Comparison of ENCODE assay signal across 8 cellular contexts in genomic region chr10:110225756-110226554, GRCh38. TPM values are rescaled to one million over a fixed set of nuclear protein-coding genes. Genes with fewer than 3 reads are reported as not detected.
DNase-seq lines count a peak whose midpoint lies in the region; ATAC-seq and TF ChIP-seq lines count a peak whose summit lies in the region.

No MANE protein-coding gene starts in this region.

- no peak for TF ChIP-seq RAD21 in HCT116 (IDR thresholded peaks at IDR 0.05; ENCODE audit: low read depth)

- H3K9ac ChIP-seq in HCT116 (ENCODE audit: low read length) (peak overlapping the region; percentile 60), subcutaneous abdominal adipose tissue (ENCODE audit: low read length in 5 of 5) (peak overlapping the region; percentile 27 to 82 (median 68))

- H3K9me3 Mint-ChIP-seq in activated naive CD4-positive, alpha-beta T cell treated with anti-CD3 and anti-CD28 coated beads for 36 hours, result no peaks in the 10 kb centered on the region

- H3K27me3 Mint-ChIP-seq in activated naive CD4-positive, alpha-beta T cell treated with anti-CD3 and anti-CD28 coated beads for 36 hours (ENCODE audit: low read depth), result no peaks in the 10 kb centered on the region

- H3K4me1 ChIP-seq in HCT116 (ENCODE audit: control insufficient read depth in 1 of 2, insufficient read depth in 2 of 2, low read length in 2 of 2) (peaks cover 23 to 34% of the 10 kb centered on the region in 2 experiments), SJSA1 (replicated peaks) (peaks cover 21% of the 10 kb centered on the region), neutrophil (ENCODE audit: control insufficient read depth in 1 of 2, insufficient read depth in 1 of 2, low read depth in 1 of 2, low read length in 1 of 2) (peaks cover 45 to 46% of the 10 kb centered on the region in 2 experiments), subcutaneous abdominal adipose tissue (ENCODE audit: control insufficient read depth in 5 of 5, insufficient read depth in 5 of 5, low read length in 5 of 5) (peaks cover 5 to 26% (median 21%) of the 10 kb centered on the region in 5 donors)

- H3K27me3 ChIP-seq in HCT116 (ENCODE audit: insufficient read depth, low read length), result no peaks in the 10 kb centered on the region
- no peaks in the 10 kb centered on the region for H3K27me3 ChIP-seq in MG63
- H3K27me3 ChIP-seq in SJSA1 (replicated peaks), result no peaks in the 10 kb centered on the region
- no peaks in the 10 kb centered on the region for H3K27me3 ChIP-seq in neutrophil
- no peaks in the 10 kb centered on the region for H3K27me3 ChIP-seq in subcutaneous abdominal adipose tissue (ENCODE audit: control insufficient read depth in 5 of 5, insufficient read depth in 4 of 5, low read length in 5 of 5)

- TF ChIP-seq CTCF in HCT116 (IDR thresholded peaks at IDR 0.05 in 2 of 3, conservative IDR thresholded peaks at IDR 0.05 in 1 of 3; ENCODE audit: borderline replicate concordance in 1 of 3, insufficient read depth in 1 of 3, low read depth in 2 of 3, low read length in 2 of 3) (peak in 2 of 3 experiments; percentile 64 to 82; a peak in 4 of 6 replicates), neutrophil (IDR thresholded peaks at IDR 0.05) (peak; percentile 89)

- CTCF ChIA-PET in HCT116 (lab: Charles Lee), result interaction anchor here (1.6 to 4.3 kb wide), 4 partner anchors 12 to 342 kb away, joined by 4 to 39 read pairs (median 22); no protein-coding TSS in a partner anchor
- CTCF ChIA-PET in activated naive CD4-positive, alpha-beta T cell treated with anti-CD3 and anti-CD28 coated beads for 36 hours (lab: Charles Lee), result interaction anchor here (0.6 to 9.9 kb wide), 4 partner anchors 10 to 58 kb away, joined by 3 to 181 read pairs (median 4); partner anchors contain the start of gene MXI1

- no TSS peak for BruUV-seq in HCT116 (replicated peaks; lab: Mats Ljungman, UMichigan)

- H3K9me3 ChIP-seq in HCT116 (ENCODE audit: control insufficient read depth in 1 of 2, insufficient read depth in 1 of 2, low read depth in 1 of 2, low read length in 2 of 2) (no peaks in the 10 kb centered on the region), MG63 (no peaks in the 10 kb centered on the region), SJSA1 (replicated peaks) (no peaks in the 10 kb centered on the region; the same call in 1 of the 2 replicates), neutrophil (no peaks in the 10 kb centered on the region), subcutaneous abdominal adipose tissue (ENCODE audit: control insufficient read depth in 5 of 5, low read length in 5 of 5) (no peaks in the 10 kb centered on the region)

- no peaks in the 10 kb centered on the region for H4K20me1 ChIP-seq in HCT116 (ENCODE audit: insufficient read depth)

- peak overlapping the region; percentile 93 for H3K27ac ChIP-seq in HCT116 (ENCODE audit: low read depth, low read length)
- no peak overlapping the region for H3K27ac ChIP-seq in SJSA1
- H3K27ac ChIP-seq in neutrophil, result peak overlapping the region; percentile 96
- H3K27ac ChIP-seq in subcutaneous abdominal adipose tissue (ENCODE audit: low read depth, low read length), result peak overlapping the region; percentile 80

- POLR2A ChIA-PET in HCT116 (lab: Charles Lee), result interaction anchor here (0.5 to 1.5 kb wide), 3 partner anchors 17 to 293 kb away, joined by 3 to 5 read pairs (median 3); no protein-coding TSS in a partner anchor

- H3K9me2 ChIP-seq in HCT116 (ENCODE audit: insufficient read depth), result no peaks in the 10 kb centered on the region

- peak overlapping the region; percentile 94 for H3K27ac Mint-ChIP-seq in activated naive CD4-positive, alpha-beta T cell treated with anti-CD3 and anti-CD28 coated beads for 36 hours

- H3K4me1 Mint-ChIP-seq in activated naive CD4-positive, alpha-beta T cell treated with anti-CD3 and anti-CD28 coated beads for 36 hours (ENCODE audit: low read depth), result peaks cover 47% of the 10 kb centered on the region

- peak; percentile 83 for ATAC-seq in HCT116

- intact Hi-C loops in HCT116 (cut with micrococcal nuclease), result loop anchor here (1.0 to 10.0 kb wide), 5 partner anchors 15 to 301 kb away; partner anchors contain the start of genes MXI1 and XPNPEP1
- intact Hi-C loops in activated naive CD4-positive, alpha-beta T cell treated with anti-CD3 and anti-CD28 coated beads for 36 hours (cut with micrococcal nuclease), result loop anchor here (1.0 to 10.0 kb wide), 13 partner anchors 15 to 691 kb away; partner anchors contain the start of genes ADD3, BBIP1, SHOC2 and SMC3

- H3K36me3 Mint-ChIP-seq in activated naive CD4-positive, alpha-beta T cell treated with anti-CD3 and anti-CD28 coated beads for 36 hours (ENCODE audit: low read depth), result no peaks in the 10 kb centered on the region

- H3K36me3 ChIP-seq in HCT116 (ENCODE audit: control insufficient read depth in 1 of 2, insufficient read depth in 2 of 2, low read length in 2 of 2) (peaks cover 0 to 12% of the 10 kb centered on the region in 2 experiments; a peak in 2 of 4 replicates), MG63 (0 out of 2 replicates have a peak, but pooled peaks cover 2% of the 10 kb centered on the region), SJSA1 (no peaks in the 10 kb centered on the region), neutrophil (peaks cover 12% of the 10 kb centered on the region), subcutaneous abdominal adipose tissue (ENCODE audit: control insufficient read depth in 5 of 5, insufficient read depth in 5 of 5, low read length in 5 of 5) (peaks cover 0 to 5% (median 3%) of the 10 kb centered on the region in 5 donors)

- H3K4me3 ChIP-seq in HCT116 (replicated peaks in 1 of 2; ENCODE audit: low read depth in 1 of 2, low read length in 2 of 2), result peak overlapping the region; percentile 56 to 63
- H3K4me3 ChIP-seq in MG63, result peak overlapping the region; percentile 86
- H3K4me3 ChIP-seq in SJSA1, result peak overlapping the region; percentile 92
- H3K4me3 ChIP-seq in neutrophil (ENCODE audit: low read depth in 1 of 2, low read length in 1 of 2), result peak overlapping the region; percentile 88 to 97
- peak overlapping the region; percentile 75 to 93 (median 88) for H3K4me3 ChIP-seq in subcutaneous abdominal adipose tissue (ENCODE audit: low read depth in 1 of 5, low read length in 5 of 5)

- TF ChIP-seq POLR2A in HCT116 (IDR thresholded peaks at IDR 0.05; ENCODE audit: borderline replicate concordance, extremely low read depth, insufficient read depth, insufficient read length), result no peak

- DNase-seq in GDM1 (lab: John Stamatoyannopoulos, UW) (peak; percentile 93), HCT116 (ENCODE audit: low read depth, low spot score) (peak; percentile 92), MG63 (peak; percentile 88), SJSA1 (ENCODE audit: low read depth in 1 of 2, low spot score in 2 of 2) (peak; percentile 89 to 93), germinal center (ENCODE audit: low spot score) (peak; percentile 89)
- peak; percentile 93 for DNase-seq in activated naive CD4-positive, alpha-beta T cell treated with anti-CD3 and anti-CD28 coated beads for 36 hours

- H3K4me2 ChIP-seq in HCT116 (ENCODE audit: low read length), result peak overlapping the region; percentile 97

- RAD21 ChIA-PET in HCT116 (lab: Charles Lee; ENCODE audit: low non-redundant PET in 1 of 2, low total read pairs in 2 of 2, uncharacterized antibody in 2 of 2, unreplicated experiment in 2 of 2), result interaction anchor here in 1 of 2 experiments (0.9 to 1.9 kb wide), 2 partner anchors 220 to 342 kb away, joined by 5 to 8 read pairs; no protein-coding TSS in a partner anchor

- peak overlapping the region; percentile 94 for H2AFZ ChIP-seq in HCT116 (ENCODE audit: low read depth, low read length, poor library complexity, severe bottlenecking)

- H3K79me2 ChIP-seq in HCT116 (ENCODE audit: insufficient read depth, low read length), result no peaks in the 10 kb centered on the region

- peak overlapping the region; percentile 97 for H3K4me3 Mint-ChIP-seq in activated naive CD4-positive, alpha-beta T cell treated with anti-CD3 and anti-CD28 coated beads for 36 hours

TF ChIP-seq in HCT116, 20 proteins besides CTCF, POLR2A, EP300 and RAD21 (continues in another document):
- no peak for TF ChIP-seq TCF7L2 (IDR thresholded peaks at IDR 0.05; ENCODE audit: borderline replicate concordance, extremely low read depth, insufficient read depth, insufficient read length)
- TF ChIP-seq ATF3 (IDR thresholded peaks at IDR 0.05), result no peak
- TF ChIP-seq JUND (IDR thresholded peaks at IDR 0.05), result no peak
- TF ChIP-seq FOSL1 (IDR thresholded peaks at IDR 0.05; ENCODE audit: low read depth), result no peak
- no peak for TF ChIP-seq ZNF274 (IDR thresholded peaks at IDR 0.05; ENCODE audit: low read depth, low read length)
- peak; percentile 52; the same call in 1 of the 2 replicates for TF ChIP-seq POLR2AphosphoS5 (IDR thresholded peaks at IDR 0.05; ENCODE audit: low read depth, low read length)
- no peak for TF ChIP-seq EGR1 (IDR thresholded peaks at IDR 0.05; ENCODE audit: low read depth)
- peak; percentile 82 for TF ChIP-seq YY1 (IDR thresholded peaks at IDR 0.05; ENCODE audit: extremely low read depth, insufficient replicate concordance, low read depth, low read length)
- TF ChIP-seq, protein P1, sequence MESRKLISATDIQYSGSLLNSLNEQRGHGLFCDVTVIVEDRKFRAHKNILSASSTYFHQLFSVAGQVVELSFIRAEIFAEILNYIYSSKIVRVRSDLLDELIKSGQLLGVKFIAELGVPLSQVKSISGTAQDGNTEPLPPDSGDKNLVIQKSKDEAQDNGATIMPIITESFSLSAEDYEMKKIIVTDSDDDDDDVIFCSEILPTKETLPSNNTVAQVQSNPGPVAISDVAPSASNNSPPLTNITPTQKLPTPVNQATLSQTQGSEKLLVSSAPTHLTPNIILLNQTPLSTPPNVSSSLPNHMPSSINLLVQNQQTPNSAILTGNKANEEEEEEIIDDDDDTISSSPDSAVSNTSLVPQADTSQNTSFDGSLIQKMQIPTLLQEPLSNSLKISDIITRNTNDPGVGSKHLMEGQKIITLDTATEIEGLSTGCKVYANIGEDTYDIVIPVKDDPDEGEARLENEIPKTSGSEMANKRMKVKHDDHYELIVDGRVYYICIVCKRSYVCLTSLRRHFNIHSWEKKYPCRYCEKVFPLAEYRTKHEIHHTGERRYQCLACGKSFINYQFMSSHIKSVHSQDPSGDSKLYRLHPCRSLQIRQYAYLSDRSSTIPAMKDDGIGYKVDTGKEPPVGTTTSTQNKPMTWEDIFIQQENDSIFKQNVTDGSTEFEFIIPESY (IDR thresholded peaks at IDR 0.05; ENCODE audit: extremely low read depth, insufficient replicate concordance, low read length), result peak; percentile 68
- no peak for TF ChIP-seq SRF (IDR thresholded peaks at IDR 0.05; ENCODE audit: low read depth)
- no peak for TF ChIP-seq SIN3A (IDR thresholded peaks at IDR 0.05; ENCODE audit: low read depth)

RNA-seq across cellular contexts. Expression of gene MXI1, which starts 18.6 kb away (rescaled TPM):
- 57.0 TPM for total RNA-seq in HCT116 (2021; ENCODE audit: unreplicated experiment)
- 69.8 and 71.3 TPM in 2 replicates for polyA plus RNA-seq in HCT116 (2012)
- 13.0 and 15.7 TPM in 2 replicates for total RNA-seq in MG63 (2014; rRNA removed; shearing (Covaris generic); ENCODE audit: low replicate concordance)
- total RNA-seq in SJSA1 (2014; rRNA removed; shearing (Covaris generic)), result 1.4 and 4.3 TPM in 2 replicates
- 10 to 100 TPM; 24.4 to 27.5 TPM for total RNA-seq in activated naive CD4-positive, alpha-beta T cell treated with anti-CD3 and anti-CD28 coated beads for 36 hours
